ENCODE assay signal across 13 cellular contexts in the genomic region with DNA sequence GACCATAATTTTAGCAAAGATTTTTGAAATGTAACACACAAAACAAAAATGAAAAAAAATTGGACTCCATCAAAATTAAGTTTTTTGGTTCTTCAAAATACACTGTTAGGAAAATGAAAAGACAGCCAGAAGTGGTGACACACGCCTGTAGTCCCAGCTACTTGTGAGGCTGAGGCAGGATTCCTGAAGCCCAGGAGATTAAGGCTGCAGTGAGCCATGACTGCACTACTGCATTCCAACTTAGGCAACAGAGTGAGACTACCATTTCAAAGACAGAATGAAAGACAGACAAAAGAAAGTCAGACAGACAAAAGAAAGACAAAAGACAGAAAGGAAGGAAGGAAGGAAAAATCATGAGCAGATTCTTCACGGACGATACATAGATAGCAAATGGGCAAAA. TPM values are rescaled to one million over a fixed set of nuclear protein-coding genes. Genes with fewer than 3 reads are reported as not detected.
DNase-seq lines count a peak whose midpoint lies in the region; ATAC-seq and TF ChIP-seq lines count a peak whose summit lies in the region.
"Had no signal": no experiment of that assay in that cellular context is flagged by ENCODE, and none has a peak within 500 bp of the region (broad histone marks: within the 10 kb centered on the region; RNA-seq: fewer than 3 reads in every experiment).

No MANE protein-coding gene starts in this region.

- peaks cover 6% of the 10 kb centered on the region; the same call in 1 of the 2 replicates for H3K36me3 ChIP-seq in HUES48 (ENCODE audit: control insufficient read depth, insufficient read depth, low read length)
- no peaks in the 10 kb centered on the region for H3K36me3 ChIP-seq in upper lobe of right lung
- H3K36me3 ChIP-seq in lower lobe of right lung: no peaks in the 10 kb centered on the region

- H3K9ac ChIP-seq in HUES48 (ENCODE audit: low read depth, low read length): no peak overlapping the region

- H3K4me3 Mint-ChIP-seq in activated CD4-positive, alpha-beta T cell treated with anti-CD3 and anti-CD28 coated beads, Interleukin-2, amount 10 ng/mL, durations not matched to agents 24 days and 14 days: peak overlapping the region; percentile 56
- H3K4me3 Mint-ChIP-seq in nephron progenitor cell: no peak overlapping the region

- no peaks in the 10 kb centered on the region for H3K9me3 Mint-ChIP-seq in activated CD4-positive, alpha-beta T cell treated with anti-CD3 and anti-CD28 coated beads, Interleukin-2, amount 10 ng/mL, durations not matched to agents 24 days and 14 days
- no peaks in the 10 kb centered on the region for H3K9me3 Mint-ChIP-seq in nephron progenitor cell

- no peak overlapping the region for H3K4me3 ChIP-seq in HUES48 (ENCODE audit: low read depth, low read length)
- H3K4me3 ChIP-seq in upper lobe of right lung: no peak overlapping the region
- H3K4me3 ChIP-seq in lower lobe of right lung: no peak overlapping the region
- H3K4me3 ChIP-seq: lung, skin epidermis had no signal

- no peak for DNase-seq in activated CD4-positive, alpha-beta T cell treated with anti-CD3 and anti-CD28 coated beads, Interleukin-2, amount 10 ng/mL, durations not matched to agents 24 days and 14 days
- no peak for DNase-seq in activated CD4-positive, alpha-beta T cell treated with anti-CD3 and anti-CD28 coated beads, Interleukin-2, amount 50 U/mL, for 48 hours
- DNase-seq in amniotic epithelial cell (ENCODE audit: low read depth) (peak; percentile 35), nephron progenitor cell (no peak), upper lobe of right lung (no peak), lower lobe of right lung (no peak), KBM-7 (no peak)
- DNase-seq: NCI-H2081 treated with DMSO at 0.1 percent for 48 hours, NCI-H774, T1000 had no signal

- peaks cover 28% of the 10 kb centered on the region for H3K4me1 ChIP-seq in HUES48 (ENCODE audit: control insufficient read depth, insufficient read depth, low read length)
- peaks cover 52% of the 10 kb centered on the region for H3K4me1 ChIP-seq in upper lobe of right lung
- peaks cover 72% of the 10 kb centered on the region for H3K4me1 ChIP-seq in lower lobe of right lung

- H3K4me1 Mint-ChIP-seq in activated CD4-positive, alpha-beta T cell treated with anti-CD3 and anti-CD28 coated beads, Interleukin-2, amount 10 ng/mL, durations not matched to agents 24 days and 14 days: peaks cover 68% of the 10 kb centered on the region
- peaks cover 27% of the 10 kb centered on the region for H3K4me1 Mint-ChIP-seq in nephron progenitor cell

- no peaks in the 10 kb centered on the region for H3K27me3 Mint-ChIP-seq in activated CD4-positive, alpha-beta T cell treated with anti-CD3 and anti-CD28 coated beads, Interleukin-2, amount 10 ng/mL, durations not matched to agents 24 days and 14 days
- peaks cover 4% of the 10 kb centered on the region for H3K27me3 Mint-ChIP-seq in nephron progenitor cell (ENCODE audit: low read depth, poor library complexity)

- ATAC-seq in upper lobe of right lung: no peak
- ATAC-seq in lower lobe of right lung: no peak

- no peak for TF ChIP-seq CTCF in nephron progenitor cell (IDR thresholded peaks at IDR 0.05)
- no peak for TF ChIP-seq CTCF in upper lobe of right lung (IDR thresholded peaks at IDR 0.05)
- TF ChIP-seq CTCF in lower lobe of right lung (IDR thresholded peaks at IDR 0.05): no peak

- intact Hi-C loops in activated CD4-positive, alpha-beta T cell treated with anti-CD3 and anti-CD28 coated beads, Interleukin-2, amount 10 ng/mL, durations not matched to agents 24 days and 14 days (cut with micrococcal nuclease): no loop called here
- intact Hi-C loops in upper lobe of right lung (cut with DNase I) (no loop called here), lower lobe of right lung (cut with DNase I) (no loop called here)

- in situ Hi-C loops in KBM-7 (cut with MboI; ENCODE audit: low pct_unique_long_range_greater_than_20kb, low sequenced_read_pairs): no loop called here

- H3K27ac ChIP-seq in HUES48 (ENCODE audit: low read depth, low read length): peak overlapping the region; percentile 0
- H3K27ac ChIP-seq in upper lobe of right lung: no peak overlapping the region
- no peak overlapping the region for H3K27ac ChIP-seq in lower lobe of right lung

- no peaks in the 10 kb centered on the region for H3K27me3 ChIP-seq in HUES48 (ENCODE audit: control insufficient read depth, insufficient read depth, low read length)
- H3K27me3 ChIP-seq in upper lobe of right lung: no peaks in the 10 kb centered on the region
- H3K27me3 ChIP-seq in lower lobe of right lung (ENCODE audit: low read depth): no peaks in the 10 kb centered on the region

- H3K27ac Mint-ChIP-seq in activated CD4-positive, alpha-beta T cell treated with anti-CD3 and anti-CD28 coated beads, Interleukin-2, amount 10 ng/mL, durations not matched to agents 24 days and 14 days: peak overlapping the region; percentile 75
- H3K27ac Mint-ChIP-seq in nephron progenitor cell: peak overlapping the region; percentile 6

- no peaks in the 10 kb centered on the region for H3K9me3 ChIP-seq in HUES48 (ENCODE audit: control insufficient read depth, insufficient read depth, low read length)
- no peaks in the 10 kb centered on the region for H3K9me3 ChIP-seq in upper lobe of right lung
- no peaks in the 10 kb centered on the region for H3K9me3 ChIP-seq in lower lobe of right lung

- peaks cover 50% of the 10 kb centered on the region for H3K36me3 Mint-ChIP-seq in activated CD4-positive, alpha-beta T cell treated with anti-CD3 and anti-CD28 coated beads, Interleukin-2, amount 10 ng/mL, durations not matched to agents 24 days and 14 days (ENCODE audit: low read depth)
- peaks cover 24% of the 10 kb centered on the region for H3K36me3 Mint-ChIP-seq in nephron progenitor cell (ENCODE audit: low read depth)

RNA-seq across cellular contexts. Expression of a gene that starts 7.5 kb away (rescaled TPM):
- 225 and 232 TPM in 2 replicates for total RNA-seq in activated CD4-positive, alpha-beta T cell treated with anti-CD3 and anti-CD28 coated beads, Interleukin-2, amount 10 ng/mL, durations not matched to agents 24 days and 14 days
- total RNA-seq in upper lobe of right lung (118 TPM), lower lobe of right lung (118 TPM)

RNA-seq across cellular contexts. Expression of a gene that starts 25.4 kb away (rescaled TPM):
- total RNA-seq in activated CD4-positive, alpha-beta T cell treated with anti-CD3 and anti-CD28 coated beads, Interleukin-2, amount 10 ng/mL, durations not matched to agents 24 days and 14 days: 88.1 and 92.3 TPM in 2 replicates
- total RNA-seq in upper lobe of right lung: 42.1 TPM
- total RNA-seq in lower lobe of right lung: 45.8 TPM

RNA-seq across cellular contexts. Expression of a gene that starts 25.5 kb away (rescaled TPM):
- total RNA-seq in activated CD4-positive, alpha-beta T cell treated with anti-CD3 and anti-CD28 coated beads, Interleukin-2, amount 10 ng/mL, durations not matched to agents 24 days and 14 days: 24.1 TPM in 2 replicates
- total RNA-seq in upper lobe of right lung (6.1 TPM), lower lobe of right lung (5.5 TPM)

RNA-seq across cellular contexts. Expression of a gene that starts 39.9 kb away (rescaled TPM):
- 33.1 and 34.5 TPM in 2 replicates for total RNA-seq in activated CD4-positive, alpha-beta T cell treated with anti-CD3 and anti-CD28 coated beads, Interleukin-2, amount 10 ng/mL, durations not matched to agents 24 days and 14 days
- total RNA-seq in upper lobe of right lung (13.6 TPM), lower lobe of right lung (20.4 TPM)
